Comparison of ENCODE assay signal across 8 cellular contexts in genomic region chr18:2907459-2908145, GRCh38.
A peak's percentile ranks its signal among the peaks of the same experiment; 100 is the strongest.
DNase-seq lines count a peak whose midpoint lies in the region; ATAC-seq, FAIRE-seq and TF ChIP-seq lines count a peak whose summit lies in the region.

No MANE protein-coding gene starts in this region.

- H3K79me2 ChIP-seq in osteoblast (ENCODE audit: insufficient read depth, low read length) = no peaks in the 10 kb centered on the region

- no peak overlapping the region for H3K27ac ChIP-seq in osteoblast (ENCODE audit: low read depth, low read length)

- peaks cover 2% of the 10 kb centered on the region for H3K27me3 Mint-ChIP-seq in chondrocyte (ENCODE audit: low read depth)

- no peaks in the 10 kb centered on the region for H3K4me1 ChIP-seq in osteoblast (ENCODE audit: insufficient read depth, low read length)

- H3K27ac Mint-ChIP-seq in chondrocyte (ENCODE audit: unreplicated experiment) = peak overlapping the region; percentile 32

- no peak for FAIRE-seq in H54 (lab: Jason Lieb, UNC)

- H2AFZ ChIP-seq in osteoblast (ENCODE audit: low read length) = no peak overlapping the region

- peak overlapping the region; percentile 65 for H3K4me3 ChIP-seq in GM06990 (replicated peaks; ENCODE audit: low read depth, low read length)
- H3K4me3 ChIP-seq in osteoblast (ENCODE audit: insufficient read depth, low read length) = peak overlapping the region; percentile 72

- peaks cover 1% of the 10 kb centered on the region for H3K36me3 Mint-ChIP-seq in chondrocyte (ENCODE audit: low read depth)

- H3K9me3 Mint-ChIP-seq in chondrocyte (ENCODE audit: low read depth) = no peaks in the 10 kb centered on the region

- H3K27me3 ChIP-seq in GM06990 (replicated peaks; ENCODE audit: control insufficient read depth, insufficient read depth, low read length) (no peaks in the 10 kb centered on the region), osteoblast (ENCODE audit: insufficient read depth, low read length) (peaks cover 5% of the 10 kb centered on the region)

- ATAC-seq in HG03521 (IDR thresholded peaks at IDR 0.05; ENCODE audit: unreplicated experiment) = no peak
- no peak for ATAC-seq in GM18858 (IDR thresholded peaks at IDR 0.05; ENCODE audit: unreplicated experiment)

- no peak for DNase-seq in GM06990 (ENCODE audit: extremely low read depth, insufficient read length)
- peak; percentile 52 for DNase-seq in HuH-7.5 (ENCODE audit: low spot score)
- no peak for DNase-seq in chondrocyte (ENCODE audit: low spot score)
- DNase-seq in osteoblast (ENCODE audit: insufficient read length, low spot score, missing footprints) = no peak
- DNase-seq in H54 (ENCODE audit: insufficient read length, low spot score) = no peak
- no peak for DNase-seq in GM03348 (ENCODE audit: low spot score)

- no peak for TF ChIP-seq POLR2A in H54 (IDR thresholded peaks at IDR 0.05; ENCODE audit: low read depth, low read length)

- TF ChIP-seq CTCF in GM06990 (IDR thresholded peaks at IDR 0.05; ENCODE audit: insufficient read depth, low read length, poor library complexity, severe bottlenecking) = no peak
- no peak for TF ChIP-seq CTCF in chondrocyte (IDR thresholded peaks at IDR 0.05)
- TF ChIP-seq CTCF in osteoblast (IDR thresholded peaks at IDR 0.05; ENCODE audit: extremely low read depth, low read depth, low read length) = no peak

- peak overlapping the region; percentile 80 for H3K4me2 ChIP-seq in osteoblast (ENCODE audit: insufficient read depth, low read length)

- H3K36me3 ChIP-seq in GM06990 (ENCODE audit: control insufficient read depth, insufficient read depth, low read length) = peaks cover 6% of the 10 kb centered on the region
- peaks cover 16% of the 10 kb centered on the region for H3K36me3 ChIP-seq in osteoblast (ENCODE audit: insufficient read depth, low read length)

- H3K9me3 ChIP-seq in osteoblast (ENCODE audit: low read depth, low read length) = no peaks in the 10 kb centered on the region

- H4K20me1 ChIP-seq in osteoblast (ENCODE audit: insufficient read depth, low read length) = peaks cover 4% of the 10 kb centered on the region

- H3K4me3 Mint-ChIP-seq in chondrocyte (ENCODE audit: unreplicated experiment) = peak overlapping the region; percentile 65

- H3K4me1 Mint-ChIP-seq in chondrocyte (ENCODE audit: low read depth) = peaks cover 7% of the 10 kb centered on the region
